In genomic region chr12:113422929-113423669, GRCh38 we compare ENCODE assay signal across 8 cellular contexts. TPM values are rescaled to one million over a fixed set of nuclear protein-coding genes. Genes with fewer than 3 reads are reported as not detected.
A peak's percentile ranks its signal among the peaks of the same experiment; 100 is the strongest.
DNase-seq lines count a peak whose midpoint lies in the region; ATAC-seq and TF ChIP-seq lines count a peak whose summit lies in the region.
"Had no signal": no experiment of that assay in that cellular context is flagged by ENCODE, and none has a peak within 500 bp of the region (broad histone marks: within the 10 kb centered on the region; RNA-seq: fewer than 3 reads in every experiment).

No MANE protein-coding gene starts in this region.

- intact Hi-C loops in left lung (cut with DNase I) (loop anchor here in 1 of 2 donors (10.0 kb wide), 2 partner anchors 108 to 228 kb away; no protein-coding TSS in a partner anchor), testis (cut with DNase I; ENCODE audit: low total_unique reads) (no loop called here)

- H3K36me3 Mint-ChIP-seq in HFFc6 (ENCODE audit: low read depth): peaks cover 4% of the 10 kb centered on the region; the same call in 1 of the 2 replicates

- peaks cover 20% of the 10 kb centered on the region for H3K4me1 Mint-ChIP-seq in HFFc6 (ENCODE audit: low read depth)

- H3K27me3 Mint-ChIP-seq in HFFc6 (ENCODE audit: insufficient read depth): peaks cover 8% of the 10 kb centered on the region

- peaks cover 0 to 3% of the 10 kb centered on the region in 2 donors for H3K27me3 ChIP-seq in left lung
- H3K27me3 ChIP-seq in testis: no peaks in the 10 kb centered on the region

- TF ChIP-seq POLR2A in testis (IDR thresholded peaks at IDR 0.05): no peak

- no peak for ATAC-seq in left lung

- in situ Hi-C loops in astrocyte of the cerebellum (cut with HindIII; ENCODE audit: low sequenced_read_pairs): no loop called here

- no peaks in the 10 kb centered on the region for H3K9me3 ChIP-seq in left lung
- no peaks in the 10 kb centered on the region for H3K9me3 ChIP-seq in testis

- peak overlapping the region; percentile 98; the same call in 1 of the 2 replicates for H3K27ac Mint-ChIP-seq in HFFc6

- 38 to 66% methylated on average over 6 of the region's 6 CpGs for WGBS in testis, 2 donors

- TF ChIP-seq CTCF in HFFc6 (IDR thresholded peaks at IDR 0.05) (no peak), astrocyte of the cerebellum (IDR thresholded peaks at IDR 0.05; ENCODE audit: low read depth, low read length, missing control alignments) (no peak), left lung (IDR thresholded peaks at IDR 0.05) (no peak), testis (IDR thresholded peaks at IDR 0.05) (no peak)

- H3K36me3 ChIP-seq in left lung: no peaks in the 10 kb centered on the region
- no peaks in the 10 kb centered on the region for H3K36me3 ChIP-seq in testis (ENCODE audit: low read depth, missing control alignments)

- no peak for DNase-seq in HFFc6
- DNase-seq in astrocyte of the cerebellum (ENCODE audit: low read depth): no peak
- DNase-seq in left lung: no peak
- DNase-seq in testis: no peak
- DNase-seq in SW 1271 (lab: John Stamatoyannopoulos, UW): no peak
- no peak for DNase-seq in 8988T
- no peak for DNase-seq in pons (ENCODE audit: low spot score)
- DNase-seq: activated T-cell treated with anti-CD3 and anti-CD28 coated beads, Interleukin-2, amount 50 U/mL, for 1 hour had no signal

- H3K27ac ChIP-seq in left lung (peak overlapping the region; percentile 71 to 78), testis (peak overlapping the region; percentile 79 to 82)

- H3K4me1 ChIP-seq in left lung (peaks cover 8 to 44% of the 10 kb centered on the region in 2 donors), testis (peaks cover 10% of the 10 kb centered on the region)

- H3K9me3 Mint-ChIP-seq in HFFc6: no peaks in the 10 kb centered on the region

- H3K4me3 Mint-ChIP-seq in HFFc6: peak overlapping the region; percentile 99

- peak overlapping the region; percentile 51 for H3K4me3 ChIP-seq in astrocyte of the cerebellum (ENCODE audit: low read depth, low read length)
- peak overlapping the region; percentile 41 to 59 for H3K4me3 ChIP-seq in left lung
- H3K4me3 ChIP-seq in testis: peak overlapping the region; percentile 48 to 60

RNA-seq across cellular contexts. Expression of gene SDSL, which starts 0.9 kb away (rescaled TPM):
- 10 to 100 TPM in 4 of 6 experiments, 1 to 10 TPM in 2; 8.5 to 11.6 (median 10.4) TPM for total RNA-seq in HFFc6 (2021; fragmentation: NEBNext Ultra II Directional; extraction: Animal tissue kit (Norgen Biotek cat#: 25700))
- total RNA-seq in left lung: 10 to 100 TPM; 12.9 to 13.8 TPM
- total RNA-seq in testis: 10 to 100 TPM; 15.9 to 25.2 TPM
- 16.3 TPM for polyA plus RNA-seq in testis (ENCODE audit: insufficient read depth, low read depth, low replicate concordance)

RNA-seq across cellular contexts. Expression of gene SDS, which starts 19.4 kb away (rescaled TPM):
- not detected for total RNA-seq in HFFc6 (2021; fragmentation: NEBNext Ultra II Directional; extraction: Animal tissue kit (Norgen Biotek cat#: 25700))
- total RNA-seq in left lung: 1 to 10 TPM; 1.5 to 3.2 TPM
- under 1 TPM in 1 of 2 donors, not detected in 1; 0.93 TPM for total RNA-seq in testis
- polyA plus RNA-seq in testis (ENCODE audit: insufficient read depth, low read depth, low replicate concordance): 0.34 TPM

RNA-seq across cellular contexts. Expression of gene LHX5, which starts 48.6 kb away (rescaled TPM):
- total RNA-seq in HFFc6 (2021; fragmentation: NEBNext Ultra II Directional; extraction: Animal tissue kit (Norgen Biotek cat#: 25700)): not detected
- total RNA-seq in left lung (not detected), testis (under 1 TPM in 1 of 2 donors, not detected in 1; 0.12 TPM)
- polyA plus RNA-seq in testis (ENCODE audit: insufficient read depth, low read depth, low replicate concordance): 0.11 TPM
